In genomic region chr13:34207334-34207733, GRCh38 we compare ENCODE assay signal across 13 cellular contexts.
A peak's percentile ranks its signal among the peaks of the same experiment; 100 is the strongest.
DNase-seq lines count a peak whose midpoint lies in the region; ATAC-seq and TF ChIP-seq lines count a peak whose summit lies in the region.
"Had no signal": no experiment of that assay in that cellular context is flagged by ENCODE, and none has a peak within 500 bp of the region (broad histone marks: within the 10 kb centered on the region; RNA-seq: fewer than 3 reads in every experiment).

No MANE protein-coding gene starts in this region.

- H3K36me3 ChIP-seq in brain microvascular endothelial cell (replicated peaks), result no peaks in the 10 kb centered on the region

- H3K27ac Mint-ChIP-seq in CD14-positive monocyte, result no peak overlapping the region
- H3K27ac Mint-ChIP-seq: activated naive CD4-positive, alpha-beta T cell treated with anti-CD3 and anti-CD28 coated beads, Interleukin-2, amount 50 U/mL, for 24 hours had no signal

- no peaks in the 10 kb centered on the region for H3K27me3 ChIP-seq in brain microvascular endothelial cell (replicated peaks)

- no peak overlapping the region for H3K4me3 ChIP-seq in brain microvascular endothelial cell (ENCODE audit: low read depth, low read length)
- H3K4me3 ChIP-seq: K562 had no signal

- peaks cover 0 to 2% (median 0%) of the 10 kb centered on the region in 3 donors for H3K27me3 Mint-ChIP-seq in CD14-positive monocyte (ENCODE audit: low read depth in 3 of 3)
- H3K27me3 Mint-ChIP-seq: activated naive CD4-positive, alpha-beta T cell treated with anti-CD3 and anti-CD28 coated beads, Interleukin-2, amount 50 U/mL, for 24 hours had no signal

- H3K4me1 Mint-ChIP-seq in CD14-positive monocyte, result no peaks in the 10 kb centered on the region
- H3K4me1 Mint-ChIP-seq: activated naive CD4-positive, alpha-beta T cell treated with anti-CD3 and anti-CD28 coated beads, Interleukin-2, amount 50 U/mL, for 24 hours had no signal

- DNase-seq in ACHN, result peak; percentile 5
- peak; percentile 24 for DNase-seq in HS-5 (ENCODE audit: low read depth)
- peak; percentile 95 for DNase-seq in brain microvascular endothelial cell
- peak; percentile 32 for DNase-seq in kidney tubule cell (ENCODE audit: low spot score)
- no peak for DNase-seq in left colon
- DNase-seq in NCI-H2107 (lab: John Stamatoyannopoulos, UW), result no peak
- no peak for DNase-seq in CD14-positive monocyte (ENCODE audit: low spot score)
- no peak for DNase-seq in posterior cingulate gyrus
- DNase-seq: midbrain; stimulated activated naive CD4-positive, alpha-beta T cell had no signal

- TF ChIP-seq CTCF in brain microvascular endothelial cell (IDR thresholded peaks at IDR 0.05; ENCODE audit: low read depth, low read length, missing control alignments), result no peak
- no peak for TF ChIP-seq CTCF in CD14-positive monocyte (IDR thresholded peaks at IDR 0.05)

- H3K27ac ChIP-seq in brain microvascular endothelial cell, result peak overlapping the region; percentile 73
- H3K27ac ChIP-seq: epithelial cell of prostate had no signal

- in situ Hi-C loops in ACHN (cut with HindIII; ENCODE audit: low pct_ligation_motif_present, low pct_unique_long_range_greater_than_20kb, low sequenced_read_pairs) (no loop called here), brain microvascular endothelial cell (cut with HindIII; ENCODE audit: low pct_ligation_motif_present, low sequenced_read_pairs) (no loop called here)

- no peak overlapping the region for H3K4me3 Mint-ChIP-seq in CD14-positive monocyte
- H3K4me3 Mint-ChIP-seq: activated naive CD4-positive, alpha-beta T cell treated with anti-CD3 and anti-CD28 coated beads, Interleukin-2, amount 50 U/mL, for 24 hours had no signal

- intact Hi-C loops in left colon (cut with DNase I, micrococcal nuclease) (no loop called here), CD14-positive monocyte (cut with micrococcal nuclease) (no loop called here), posterior cingulate gyrus (cut with DNase I) (no loop called here)

- H3K36me3 Mint-ChIP-seq in CD14-positive monocyte, result no peaks in the 10 kb centered on the region
- H3K36me3 Mint-ChIP-seq: activated naive CD4-positive, alpha-beta T cell treated with anti-CD3 and anti-CD28 coated beads, Interleukin-2, amount 50 U/mL, for 24 hours had no signal

- peaks cover 0 to 9% (median 0%) of the 10 kb centered on the region in 7 donors for H3K9me3 Mint-ChIP-seq in CD14-positive monocyte

- ATAC-seq in left colon, result no peak
- ATAC-seq: K562 had no signal

Comparison
In these comparisons a context has a peak if more than half of its experiments do, and no peak if none do; other contexts are left out.
1. DNase-seq: peak in ACHN (single experiment), HS-5 (single experiment), brain microvascular endothelial cell (single experiment) and kidney tubule cell (single experiment); none in left colon (0 of 2), NCI-H2107 (single experiment), CD14-positive monocyte (single experiment) and posterior cingulate gyrus (0 of 10).